In the genomic region with DNA sequence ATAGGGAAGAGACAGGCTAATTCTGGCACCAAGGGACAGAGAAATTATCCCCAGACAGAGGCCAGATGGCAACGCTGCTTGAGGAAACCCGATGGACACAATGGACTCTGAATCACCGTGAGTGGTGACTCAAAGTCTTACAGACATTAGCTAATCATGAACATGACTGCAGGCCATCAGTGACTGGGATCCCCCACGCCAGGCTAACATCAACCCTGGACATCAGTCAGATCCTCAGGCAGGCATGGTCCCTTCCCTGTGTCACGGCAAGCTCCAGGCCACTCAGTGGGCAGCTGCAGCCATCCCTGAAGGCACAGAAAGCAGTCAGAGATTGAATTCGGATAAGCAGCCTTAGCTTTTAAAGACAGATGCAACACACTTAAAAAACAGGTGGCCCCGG, we compare ENCODE assay signal across 15 cellular contexts. TPM values are rescaled to one million over a fixed set of nuclear protein-coding genes. Genes with fewer than 3 reads are reported as not detected.
DNase-seq lines count a peak whose midpoint lies in the region; ATAC-seq and TF ChIP-seq lines count a peak whose summit lies in the region.
"Had no signal": no experiment of that assay in that cellular context is flagged by ENCODE, and none has a peak within 500 bp of the region (broad histone marks: within the 10 kb centered on the region; RNA-seq: fewer than 3 reads in every experiment).

No MANE protein-coding gene starts in this region.

- H3K4me3 Mint-ChIP-seq in immature natural killer cell (no peak overlapping the region), nephron progenitor cell (no peak overlapping the region)

- no peak for ATAC-seq in GM21576 (IDR thresholded peaks at IDR 0.05; ENCODE audit: unreplicated experiment)
- ATAC-seq: GM12878 had no signal

- H3K36me3 Mint-ChIP-seq in immature natural killer cell, result no peaks in the 10 kb centered on the region
- H3K36me3 Mint-ChIP-seq in nephron progenitor cell (ENCODE audit: low read depth), result no peaks in the 10 kb centered on the region

- H3K27ac Mint-ChIP-seq in immature natural killer cell, result no peak overlapping the region
- no peak overlapping the region for H3K27ac Mint-ChIP-seq in nephron progenitor cell
- H3K27ac Mint-ChIP-seq: progenitor cell of endocrine pancreas had no signal

- peaks cover 0 to 9% (median 5%) of the 10 kb centered on the region in 6 donors for H3K9me3 Mint-ChIP-seq in immature natural killer cell
- H3K9me3 Mint-ChIP-seq in nephron progenitor cell, result peaks cover 13% of the 10 kb centered on the region

- H3K27me3 Mint-ChIP-seq in immature natural killer cell (ENCODE audit: low read depth in 3 of 3) (peaks cover 2 to 4% (median 4%) of the 10 kb centered on the region in 3 donors), nephron progenitor cell (ENCODE audit: low read depth, poor library complexity) (peaks cover 3% of the 10 kb centered on the region)
- H3K27me3 Mint-ChIP-seq: progenitor cell of endocrine pancreas had no signal

- DNase-seq in AG08395 (ENCODE audit: low spot score) (peak; percentile 86), HS-5 (ENCODE audit: low read depth) (peak; percentile 52), astrocyte of the hippocampus (ENCODE audit: low read depth, low spot score) (peak; percentile 61), iPS-NIHi7 (ENCODE audit: extremely low spot score) (peak; percentile 10), immature natural killer cell (no peak), nephron progenitor cell (no peak), DMS114 treated with DMSO at 0.1 percent for 48 hours (lab: John Stamatoyannopoulos, UW; ENCODE audit: unreplicated experiment) (no peak)
- DNase-seq: activated CD8-positive, alpha-beta memory T cell treated with anti-CD3 and anti-CD28 coated beads for 24 hours; AML-193; central memory CD4-positive, alpha-beta T cell; DMS53; NCI-H146 had no signal

- H3K4me1 Mint-ChIP-seq in immature natural killer cell, result no peaks in the 10 kb centered on the region
- H3K4me1 Mint-ChIP-seq in nephron progenitor cell, result no peaks in the 10 kb centered on the region

- TF ChIP-seq CTCF in nephron progenitor cell (IDR thresholded peaks at IDR 0.05), result no peak

RNA-seq across cellular contexts. Expression of a gene that starts 23.8 kb away (rescaled TPM):
- under 1 TPM in 1 of 3 donors, not detected in 2; 0.22 TPM for polyA plus RNA-seq in immature natural killer cell

RNA-seq across cellular contexts. Expression of a gene that starts 59.6 kb away (rescaled TPM):
- not detected for polyA plus RNA-seq in immature natural killer cell
- polyA plus RNA-seq: GM12878 had no signal

Comparison
In these comparisons a context has a peak if more than half of its experiments do, and no peak if none do; other contexts are left out.
1. DNase-seq: peak in AG08395 (single experiment), HS-5 (single experiment), astrocyte of the hippocampus (single experiment) and iPS-NIHi7 (single experiment); none in immature natural killer cell (0 of 3), nephron progenitor cell (single experiment) and DMS114 treated with DMSO at 0.1 percent for 48 hours (single experiment).